14 cellular contexts compared by ENCODE assay signal in genomic region chr14:89339579-89339978, GRCh38.
DNase-seq lines count a peak whose midpoint lies in the region; ATAC-seq and TF ChIP-seq lines count a peak whose summit lies in the region.
"Had no signal": no experiment of that assay in that cellular context is flagged by ENCODE, and none has a peak within 500 bp of the region (broad histone marks: within the 10 kb centered on the region; RNA-seq: fewer than 3 reads in every experiment).

No MANE protein-coding gene starts in this region.

- H3K4me2 ChIP-seq in mammary epithelial cell (ENCODE audit: insufficient read depth, low read depth, low read length) (no peak overlapping the region), mesendoderm (ENCODE audit: low read length) (no peak overlapping the region)

- H2BK5ac ChIP-seq in mesendoderm (ENCODE audit: low read length), result peak overlapping the region; percentile 54

- ATAC-seq in GM18511 (IDR thresholded peaks at IDR 0.05; ENCODE audit: unreplicated experiment), result no peak

- no peak overlapping the region for H2BK15ac ChIP-seq in mesendoderm (replicated peaks; ENCODE audit: low read depth)

- H3K4me3 ChIP-seq in mammary epithelial cell (replicated peaks in 1 of 3; ENCODE audit: insufficient read depth in 1 of 3, low read depth in 2 of 3, low read length in 3 of 3), result no peak overlapping the region
- H3K4me3 ChIP-seq in choroid plexus epithelial cell (ENCODE audit: low read depth, low read length), result peak overlapping the region; percentile 8
- H3K4me3 ChIP-seq in mesendoderm (ENCODE audit: low read length), result no peak overlapping the region
- H3K4me3 ChIP-seq: SJSA1 had no signal

- H3K36me3 ChIP-seq in mammary epithelial cell (ENCODE audit: insufficient read depth, low read length), result no peaks in the 10 kb centered on the region
- no peaks in the 10 kb centered on the region for H3K36me3 ChIP-seq in mesendoderm (ENCODE audit: control insufficient read depth, insufficient read depth, low read length)
- H3K36me3 ChIP-seq: SJSA1 had no signal

- no peaks in the 10 kb centered on the region for H4K20me1 ChIP-seq in mammary epithelial cell (ENCODE audit: insufficient read depth, low read length)

- H3K9me3 ChIP-seq in mammary epithelial cell (replicated peaks; ENCODE audit: insufficient read depth, low read length), result no peaks in the 10 kb centered on the region
- H3K9me3 ChIP-seq: SJSA1 had no signal

- H3K79me2 ChIP-seq in mammary epithelial cell (ENCODE audit: insufficient read depth, low read length), result no peaks in the 10 kb centered on the region
- peaks cover 11% of the 10 kb centered on the region for H3K79me2 ChIP-seq in mesendoderm (ENCODE audit: control insufficient read depth, insufficient read depth, low read length)

- H3K4ac ChIP-seq in mesendoderm (ENCODE audit: low read depth, low read length), result peak overlapping the region; percentile 10

- TF ChIP-seq CTCF in MCF 10A (IDR thresholded peaks at IDR 0.05; ENCODE audit: unreplicated experiment) (no peak), mammary epithelial cell (conservative IDR thresholded peaks at IDR 0.05 in 1 of 2, IDR thresholded peaks at IDR 0.05 in 1 of 2; ENCODE audit: extremely low read depth in 1 of 2, insufficient read depth in 1 of 2, low read depth in 1 of 2, low read length in 2 of 2) (no peak), choroid plexus epithelial cell (conservative IDR thresholded peaks at IDR 0.05; ENCODE audit: low read depth, low read length) (no peak), type B pancreatic cell (conservative IDR thresholded peaks at IDR 0.05) (no peak)

- no peak overlapping the region for H3K4me3 Mint-ChIP-seq in MCF 10A (ENCODE audit: unreplicated experiment)
- H3K4me3 Mint-ChIP-seq in type B pancreatic cell, result peak overlapping the region; percentile 5

- intact Hi-C loops in MCF 10A (cut with micrococcal nuclease), result no loop called here
- intact Hi-C loops in mammary epithelial cell (cut with micrococcal nuclease), result no loop called here

- H3K9ac ChIP-seq in mammary epithelial cell (ENCODE audit: insufficient read depth, low read length), result no peak overlapping the region
- H3K9ac ChIP-seq in mesendoderm (ENCODE audit: low read length), result peak overlapping the region; percentile 56

- H4K5ac ChIP-seq in mesendoderm (ENCODE audit: low read length), result no peak overlapping the region

- DNase-seq in MCF 10A (ENCODE audit: unreplicated experiment) (no peak), mammary epithelial cell (no peak), choroid plexus epithelial cell (ENCODE audit: low read depth) (no peak), mesendoderm (no peak), type B pancreatic cell (ENCODE audit: extremely low spot score, unreplicated experiment) (no peak), GF-D8 (lab: John Stamatoyannopoulos, UW) (no peak), NCI-H187 (lab: John Stamatoyannopoulos, UW) (no peak)
- DNase-seq: activated CD4-positive, CD25-positive, alpha-beta regulatory T cell treated with anti-CD3 and anti-CD28 coated beads, Interleukin-2, amount 50 U/mL, for 72 hours; activated naive CD4-positive, alpha-beta T cell; effector CD8-positive, alpha-beta T cell; NCI-H524; stimulated activated CD4-positive, alpha-beta T cell treated with anti-CD3 and anti-CD28 coated beads, Interleukin-4, amount 100 ng/mL, for 4 hours had no signal

- peaks cover 17% of the 10 kb centered on the region for H3K4me1 Mint-ChIP-seq in MCF 10A (ENCODE audit: insufficient read depth, unreplicated experiment)
- H3K4me1 Mint-ChIP-seq in type B pancreatic cell (ENCODE audit: unreplicated experiment), result peaks cover 41% of the 10 kb centered on the region

- in situ Hi-C loops in mammary epithelial cell (cut with MboI; ENCODE audit: low sequenced_read_pairs in 2 of 2), result no loop called here

- H3K27ac Mint-ChIP-seq in MCF 10A (ENCODE audit: low read depth, unreplicated experiment) (peak overlapping the region; percentile 68), type B pancreatic cell (no peak overlapping the region)

- no peak overlapping the region for H3K23ac ChIP-seq in mesendoderm (ENCODE audit: low read length)

- POLR2A ChIA-PET in MCF 10A (lab: Yijun Ruan, JAX), result interaction anchor here (2.3 kb wide), 1 partner anchor 76 kb away, joined by 13 read pairs; no protein-coding TSS in a partner anchor

- H2AFZ ChIP-seq in mammary epithelial cell (ENCODE audit: low read depth, low read length), result no peak overlapping the region

- H3K36me3 Mint-ChIP-seq in MCF 10A (ENCODE audit: insufficient read depth, unreplicated experiment) (no peaks in the 10 kb centered on the region), type B pancreatic cell (peaks cover 17% of the 10 kb centered on the region)

- BruUV-seq in MCF 10A (replicated peaks; lab: Mats Ljungman, UMichigan) (no TSS peak), mammary epithelial cell (replicated peaks; lab: Mats Ljungman, UMichigan) (no TSS peak)

- no peak overlapping the region for H4K8ac ChIP-seq in mesendoderm (ENCODE audit: low read depth, low read length)

- H3K27me3 Mint-ChIP-seq in MCF 10A (ENCODE audit: insufficient read depth, unreplicated experiment) (no peaks in the 10 kb centered on the region), type B pancreatic cell (no peaks in the 10 kb centered on the region)

- H3K27me3 ChIP-seq in mammary epithelial cell (ENCODE audit: insufficient read depth, low read length), result no peaks in the 10 kb centered on the region
- H3K27me3 ChIP-seq in mesendoderm (ENCODE audit: insufficient read depth, low read length, poor library complexity), result no peaks in the 10 kb centered on the region
- H3K27me3 ChIP-seq: SJSA1 had no signal

- H2BK120ac ChIP-seq in mesendoderm (ENCODE audit: low read depth, low read length), result peak overlapping the region; percentile 23

- H3K9me3 Mint-ChIP-seq in MCF 10A (ENCODE audit: unreplicated experiment) (no peaks in the 10 kb centered on the region), type B pancreatic cell (no peaks in the 10 kb centered on the region)

- peak overlapping the region; percentile 90 for H3K18ac ChIP-seq in mesendoderm (ENCODE audit: low read length)

- peaks cover 3% of the 10 kb centered on the region for H3K79me1 ChIP-seq in mesendoderm (ENCODE audit: low read length)

- dilution Hi-C loops in mammary epithelial cell (cut with HindIII; ENCODE audit: low sequenced_read_pairs), result no loop called here

- CTCF ChIA-PET in MCF 10A (lab: Yijun Ruan, JAX), result interaction anchor here (0.6 to 0.7 kb wide), 2 partner anchors 286 to 726 kb away, joined by 3 read pairs; no protein-coding TSS in a partner anchor
- CTCF ChIA-PET in mammary epithelial cell (lab: Charles Lee; ENCODE audit: low non-redundant PET), result no interaction called here

- H2AK5ac ChIP-seq in mesendoderm (ENCODE audit: low read length), result peak overlapping the region; percentile 91

- peak overlapping the region; percentile 80 for H3K56ac ChIP-seq in mesendoderm (ENCODE audit: low read length)

- no peak overlapping the region for H3K27ac ChIP-seq in mammary epithelial cell (ENCODE audit: insufficient read depth, low read depth, low read length)
- H3K27ac ChIP-seq in mesendoderm (ENCODE audit: low read depth, low read length), result peak overlapping the region; percentile 76
- H3K27ac ChIP-seq: SJSA1 had no signal

- WGBS in mammary epithelial cell (ENCODE audit: low coverage, missing lambda C conversion rate), result 86% methylated on average over 9 of the region's 9 CpGs
- WGBS in mesendoderm (ENCODE audit: extremely low coverage, insufficient coverage, low lambda C conversion rate), result no CpG with 5 or more reads among the region's 9 CpGs

- no peaks in the 10 kb centered on the region for H3K4me1 ChIP-seq in mammary epithelial cell (ENCODE audit: insufficient read depth, low read length)
- peaks cover 22% of the 10 kb centered on the region for H3K4me1 ChIP-seq in mesendoderm (ENCODE audit: control insufficient read depth, low read depth, low read length)
